1 cellular context compared by ENCODE assay signal in genomic region chr3:29227307-29227706, GRCh38.
TF ChIP-seq lines count a peak whose summit lies in the region.

No MANE protein-coding gene starts in this region.

TF ChIP-seq in IMR-90, 13 proteins besides CTCF, POLR2A, EP300 and RAD21 (continued from another document):
- TF ChIP-seq CHD1 (IDR thresholded peaks at IDR 0.05; ENCODE audit: low read depth, low read length) (no peak), NFE2L2 (IDR thresholded peaks at IDR 0.05; ENCODE audit: low read depth, low read length) (no peak), SMC3 (IDR thresholded peaks at IDR 0.05; ENCODE audit: low read depth, low read length) (no peak), MAZ (IDR thresholded peaks at IDR 0.05; ENCODE audit: borderline replicate concordance, low read depth, low read length) (no peak), RFX5 (IDR thresholded peaks at IDR 0.05; ENCODE audit: low read depth, low read length) (no peak), RCOR1 (IDR thresholded peaks at IDR 0.05; ENCODE audit: insufficient replicate concordance, low read length) (no peak), MXI1 (IDR thresholded peaks at IDR 0.05; ENCODE audit: borderline replicate concordance, low read depth, low read length) (no peak), FOS (IDR thresholded peaks at IDR 0.05; ENCODE audit: low read depth, low read length) (no peak), CEBPB (IDR thresholded peaks at IDR 0.05; ENCODE audit: low read depth, low read length) (no peak), MAFK (IDR thresholded peaks at IDR 0.05; ENCODE audit: low read depth, low read length) (no peak), BHLHE40 (IDR thresholded peaks at IDR 0.05; ENCODE audit: low read depth, low read length) (no peak)
